ENCODE assay signal across 8 cellular contexts in genomic region chr2:237474931-237475703, GRCh38. TPM values are rescaled to one million over a fixed set of nuclear protein-coding genes. Genes with fewer than 3 reads are reported as not detected.
DNase-seq lines count a peak whose midpoint lies in the region; ATAC-seq and TF ChIP-seq lines count a peak whose summit lies in the region.

No MANE protein-coding gene starts in this region.

- 2% methylated on average over 44 to 79 of the region's 79 CpGs for WGBS in lung, 2 donors

- POLR2A ChIA-PET in activated CD4-positive, alpha-beta memory T cell treated with anti-CD3 and anti-CD28 coated beads for 36 hours (lab: Charles Lee): interaction anchor here (0.6 to 3.4 kb wide), 6 partner anchors 34 to 527 kb away, joined by 4 to 15 read pairs (median 6); no protein-coding TSS in a partner anchor

- H3K36me3 ChIP-seq in ACC112 (ENCODE audit: insufficient read depth, low read length): no peaks in the 10 kb centered on the region
- no peaks in the 10 kb centered on the region for H3K36me3 ChIP-seq in lung (ENCODE audit: control insufficient read depth in 2 of 2, insufficient read depth in 2 of 2, low read length in 2 of 2)

- ATAC-seq in GM18511 (IDR thresholded peaks at IDR 0.05; ENCODE audit: unreplicated experiment) (peak; percentile 89), HG02973 (IDR thresholded peaks at IDR 0.05; ENCODE audit: unreplicated experiment) (peak; percentile 84), lung (ENCODE audit: insufficient read depth, low FRiP score) (peak; percentile 78)

- peak overlapping the region; percentile 76 for H3K4me3 ChIP-seq in ACC112 (ENCODE audit: low read depth, low read length)
- peak overlapping the region; percentile 49 for H3K4me3 ChIP-seq in lung

- H3K4me1 ChIP-seq in ACC112 (ENCODE audit: control insufficient read depth, insufficient read depth, low read length, unreplicated experiment) (peaks cover 34% of the 10 kb centered on the region), lung (ENCODE audit: control insufficient read depth in 2 of 2, insufficient read depth in 2 of 2, low read length in 2 of 2) (peaks cover 0 to 17% of the 10 kb centered on the region in 2 donors)

- H3K27me3 Mint-ChIP-seq in activated CD4-positive, alpha-beta memory T cell treated with anti-CD3 and anti-CD28 coated beads for 36 hours: peaks cover 18% of the 10 kb centered on the region

- no peaks in the 10 kb centered on the region for H3K36me3 Mint-ChIP-seq in activated CD4-positive, alpha-beta memory T cell treated with anti-CD3 and anti-CD28 coated beads for 36 hours

- H3K27ac Mint-ChIP-seq in activated CD4-positive, alpha-beta memory T cell treated with anti-CD3 and anti-CD28 coated beads for 36 hours: peak overlapping the region; percentile 78

- TF ChIP-seq CTCF in lung (IDR thresholded peaks at IDR 0.05; ENCODE audit: control extremely low read depth, extremely low read depth): peak; percentile 62

- H3K79me2 ChIP-seq in ACC112 (ENCODE audit: control insufficient read depth, insufficient read depth, low read length, unreplicated experiment): no peaks in the 10 kb centered on the region

- CTCF ChIA-PET in activated CD4-positive, alpha-beta memory T cell treated with anti-CD3 and anti-CD28 coated beads for 36 hours (lab: Charles Lee): interaction anchor here (0.6 to 3.9 kb wide), 29 partner anchors 9 to 353 kb away, joined by 3 to 208 read pairs (median 5); no protein-coding TSS in a partner anchor

- H3K4me3 Mint-ChIP-seq in activated CD4-positive, alpha-beta memory T cell treated with anti-CD3 and anti-CD28 coated beads for 36 hours: peak overlapping the region; percentile 68

- H3K27me3 ChIP-seq in ACC112 (ENCODE audit: insufficient read depth, low read length) (no peaks in the 10 kb centered on the region), lung (ENCODE audit: control insufficient read depth, insufficient read depth) (no peaks in the 10 kb centered on the region)

- intact Hi-C loops in activated CD4-positive, alpha-beta memory T cell treated with anti-CD3 and anti-CD28 coated beads for 36 hours (cut with micrococcal nuclease): loop anchor here (1.0 to 2.0 kb wide), 4 partner anchors 34 to 321 kb away; no protein-coding TSS in a partner anchor

- peaks cover 10% of the 10 kb centered on the region for H3K4me1 Mint-ChIP-seq in activated CD4-positive, alpha-beta memory T cell treated with anti-CD3 and anti-CD28 coated beads for 36 hours (ENCODE audit: low read depth)

- H2AFZ ChIP-seq in ACC112 (ENCODE audit: low read length, unreplicated experiment): peak overlapping the region; percentile 72

- H3K27ac ChIP-seq in ACC112 (ENCODE audit: low read depth, low read length): peak overlapping the region; percentile 97
- peak overlapping the region; percentile 85 to 89 for H3K27ac ChIP-seq in lung (ENCODE audit: low read depth in 1 of 2, low read length in 1 of 2)

- DNase-seq in NCI-H345 treated with DMSO at 0.1 percent for 48 hours (lab: John Stamatoyannopoulos, UW; ENCODE audit: unreplicated experiment): peak; percentile 34
- DNase-seq in activated CD4-positive, alpha-beta memory T cell treated with anti-CD3 and anti-CD28 coated beads for 36 hours: peak; percentile 79
- DNase-seq in ecto neural progenitor cell (ENCODE audit: low spot score): peak; percentile 93
- peak; percentile 84 for DNase-seq in lung (ENCODE audit: low spot score)
- DNase-seq in stimulated activated CD4-positive, alpha-beta T cell treated with anti-CD3 and anti-CD28 coated beads, TNF-alpha, amount 100 ng/mL, for 24 hours (ENCODE audit: low read depth in 3 of 3): peak; percentile 57 to 75 (median 69)

- H3K9me3 ChIP-seq in lung (ENCODE audit: control insufficient read depth in 2 of 2, insufficient read depth in 1 of 2, low read length in 1 of 2): no peaks in the 10 kb centered on the region

- H3K9me3 Mint-ChIP-seq in activated CD4-positive, alpha-beta memory T cell treated with anti-CD3 and anti-CD28 coated beads for 36 hours: no peaks in the 10 kb centered on the region

RNA-seq across cellular contexts. Expression of gene MLPH, which starts 11.9 kb away (rescaled TPM):
- total RNA-seq in activated CD4-positive, alpha-beta memory T cell treated with anti-CD3 and anti-CD28 coated beads for 36 hours: not detected
- 100 to 1,000 TPM; 154 to 295 TPM for total RNA-seq in lung
- polyA plus RNA-seq in lung: 100 to 1,000 TPM in 1 of 2 donors, 10 to 100 TPM in 1; 71.0 to 230 TPM

Comparison
In these comparisons a context has a peak if more than half of its experiments do, and no peak if none do; other contexts are left out.
1. Peak in every context shown above with its lines: DNase-seq, ATAC-seq, H3K4me3 ChIP-seq and H3K27ac ChIP-seq.
2. DNase-seq: peak in every context shown above with its lines; median percentile 93 in ecto neural progenitor cell; 84 in lung; 79 in activated CD4-positive, alpha-beta memory T cell treated with anti-CD3 and anti-CD28 coated beads for 36 hours; 69 in stimulated activated CD4-positive, alpha-beta T cell treated with anti-CD3 and anti-CD28 coated beads, TNF-alpha, amount 100 ng/mL, for 24 hours; 34 in NCI-H345 treated with DMSO at 0.1 percent for 48 hours.
3. RNA of gene MLPH, which starts 11.9 kb away (total RNA-seq): 154 to 295 TPM in lung; not detected in activated CD4-positive, alpha-beta memory T cell treated with anti-CD3 and anti-CD28 coated beads for 36 hours; every median in the first group is over 100 times any median in the second.